ENCODE assay signal across 17 cellular contexts in the genomic region with DNA sequence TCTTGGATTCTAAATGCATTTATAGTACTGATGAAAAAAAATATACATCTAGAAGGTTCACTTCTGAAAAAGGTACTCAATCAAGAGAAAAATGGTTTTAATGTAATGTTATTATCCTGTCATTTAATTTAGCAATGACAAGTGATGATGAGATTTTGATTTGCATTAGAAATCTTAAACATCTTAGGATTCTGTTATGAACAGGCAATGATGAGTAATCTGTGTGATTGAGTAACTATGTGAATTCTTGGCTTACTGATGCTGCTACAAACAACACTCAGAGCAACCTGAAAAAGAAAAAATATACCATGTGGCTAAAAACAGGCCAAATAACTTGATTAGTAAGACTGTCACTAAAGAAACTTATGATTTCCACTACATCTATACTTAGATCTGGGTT. TPM values are rescaled to one million over a fixed set of nuclear protein-coding genes. Genes with fewer than 3 reads are reported as not detected.
DNase-seq lines count a peak whose midpoint lies in the region; ATAC-seq and TF ChIP-seq lines count a peak whose summit lies in the region.
"Had no signal": no experiment of that assay in that cellular context is flagged by ENCODE, and none has a peak within 500 bp of the region (broad histone marks: within the 10 kb centered on the region; RNA-seq: fewer than 3 reads in every experiment).

No MANE protein-coding gene starts in this region.

- peak overlapping the region; percentile 90 for H3K27ac Mint-ChIP-seq in activated T-cell treated with anti-CD3 and anti-CD28 coated beads, Interleukin-2, amount 50 U/mL, for 72 hours
- H3K27ac Mint-ChIP-seq: T-cell had no signal

- TF ChIP-seq CTCF in epithelial cell of esophagus (IDR thresholded peaks at IDR 0.05; ENCODE audit: insufficient read depth, low read depth, low read length, missing control alignments) (no peak), tibial artery (IDR thresholded peaks at IDR 0.05) (no peak)

- H3K27me3 ChIP-seq in skeletal muscle satellite cell (ENCODE audit: control insufficient read depth, insufficient read depth, low read length), result no peaks in the 10 kb centered on the region
- no peaks in the 10 kb centered on the region for H3K27me3 ChIP-seq in tibial artery
- H3K27me3 ChIP-seq: uterus had no signal

- DNase-seq in activated T-cell treated with anti-CD3 and anti-CD28 coated beads, Interleukin-2, amount 50 U/mL, for 72 hours, result no peak
- no peak for DNase-seq in activated T-cell treated with anti-CD3 and anti-CD28 coated beads, Interleukin-2, amount 50 U/mL, for 1 hour
- DNase-seq in NCI-H460 (ENCODE audit: extremely low read depth, low read depth) (peak; percentile 41), epithelial cell of esophagus (ENCODE audit: low read depth) (peak; percentile 89), NCI-H2171 (lab: John Stamatoyannopoulos, UW) (no peak), tibial artery (no peak)
- DNase-seq: activated CD8-positive, alpha-beta memory T cell treated with anti-CD3 and anti-CD28 coated beads for 24 hours; amygdala; islet precursor cell; NCI-H146; NK-92 treated with Interleukin-12 subunit alpha and Interleukin-12 subunit beta, amount 100 ng/mL, for 24 hours; T-cell; uterus had no signal

- no peak overlapping the region for H3K4me2 ChIP-seq in skeletal muscle satellite cell (ENCODE audit: low read length)
- H3K4me2 ChIP-seq: smooth muscle cell had no signal

- intact Hi-C loops in tibial artery (cut with DNase I; ENCODE audit: low total_unique reads), result no loop called here

- no peaks in the 10 kb centered on the region for H3K27me3 Mint-ChIP-seq in activated T-cell treated with anti-CD3 and anti-CD28 coated beads, Interleukin-2, amount 50 U/mL, for 72 hours (ENCODE audit: low read depth)
- H3K27me3 Mint-ChIP-seq: T-cell had no signal

- H3K9me3 ChIP-seq in skeletal muscle satellite cell (replicated peaks; ENCODE audit: low read length), result peaks cover 6% of the 10 kb centered on the region
- no peaks in the 10 kb centered on the region for H3K9me3 ChIP-seq in tibial artery
- H3K9me3 ChIP-seq: uterus had no signal

- H3K4me1 ChIP-seq in skeletal muscle satellite cell (ENCODE audit: control insufficient read depth, insufficient read depth, low read length) (peaks cover 29% of the 10 kb centered on the region), tibial artery (peaks cover 0 to 12% (median 0%) of the 10 kb centered on the region in 4 donors)
- H3K4me1 ChIP-seq: uterus had no signal

- peak overlapping the region; percentile 14 for H3K9ac ChIP-seq in skeletal muscle satellite cell (ENCODE audit: low read depth, low read length)

- peaks cover 10 to 14% of the 10 kb centered on the region in 2 donors for H3K36me3 Mint-ChIP-seq in activated T-cell treated with anti-CD3 and anti-CD28 coated beads, Interleukin-2, amount 50 U/mL, for 72 hours (ENCODE audit: insufficient read depth in 2 of 2)

- H3K36me3 ChIP-seq in skeletal muscle satellite cell (ENCODE audit: insufficient read depth, low read length), result no peaks in the 10 kb centered on the region
- no peaks in the 10 kb centered on the region for H3K36me3 ChIP-seq in tibial artery
- H3K36me3 ChIP-seq: uterus had no signal

- no peak overlapping the region for H3K27ac ChIP-seq in tibial artery
- H3K27ac ChIP-seq: C4-2B, uterus had no signal

- peaks cover 2 to 6% of the 10 kb centered on the region in 2 donors for H3K9me3 Mint-ChIP-seq in activated T-cell treated with anti-CD3 and anti-CD28 coated beads, Interleukin-2, amount 50 U/mL, for 72 hours

- H3K4me3 Mint-ChIP-seq in activated T-cell treated with anti-CD3 and anti-CD28 coated beads, Interleukin-2, amount 50 U/mL, for 72 hours, result peak overlapping the region in 1 of 2 donors; percentile 34
- H3K4me3 Mint-ChIP-seq: T-cell had no signal

- H3K4me3 ChIP-seq in epithelial cell of esophagus (ENCODE audit: low read length), result no peak overlapping the region
- H3K4me3 ChIP-seq in skeletal muscle satellite cell (ENCODE audit: low read length), result no peak overlapping the region
- H3K4me3 ChIP-seq in tibial artery, result no peak overlapping the region
- H3K4me3 ChIP-seq: smooth muscle cell, uterus had no signal

- peaks cover 55% of the 10 kb centered on the region for H3K4me1 Mint-ChIP-seq in activated T-cell treated with anti-CD3 and anti-CD28 coated beads, Interleukin-2, amount 50 U/mL, for 72 hours (ENCODE audit: low read depth)

- peak; percentile 79 to 84 for ATAC-seq in activated T-cell treated with anti-CD3 and anti-CD28 coated beads, Interleukin-2, amount 50 U/mL, for 72 hours (replicated peaks in 1 of 2)
- no peak for ATAC-seq in HG02571 (IDR thresholded peaks at IDR 0.05; ENCODE audit: unreplicated experiment)
- ATAC-seq: T-cell had no signal

RNA-seq across cellular contexts. Expression of a gene that starts 30.1 kb away (rescaled TPM):
- total RNA-seq in activated T-cell treated with anti-CD3 and anti-CD28 coated beads, Interleukin-2, amount 50 U/mL, for 72 hours, result 10 to 100 TPM in 1 of 2 donors, 1 to 10 TPM in 1; 5.8 to 11.5 TPM
- 3.0 and 3.8 TPM in 2 replicates for total RNA-seq in NCI-H460 (2014; rRNA removed; shearing (Covaris generic))
- polyA plus RNA-seq in NCI-H460 (2014; cell fraction: nucleus; rRNA removed), result 1.6 and 5.3 TPM in 2 replicates
- total RNA-seq in skeletal muscle satellite cell (2012; rRNA removed), result 0.76 and 2.0 TPM in 2 replicates

RNA-seq across cellular contexts. Expression of a gene that starts 30.4 kb away (rescaled TPM):
- total RNA-seq in activated T-cell treated with anti-CD3 and anti-CD28 coated beads, Interleukin-2, amount 50 U/mL, for 72 hours, result 10 to 100 TPM; 96.6 to 97.2 TPM
- 58.8 and 61.1 TPM in 2 replicates for total RNA-seq in NCI-H460 (2014; rRNA removed; shearing (Covaris generic))
- 12.1 and 12.9 TPM in 2 replicates for polyA plus RNA-seq in NCI-H460 (2014; cell fraction: nucleus; rRNA removed)
- 23.2 and 23.6 TPM in 2 replicates for total RNA-seq in skeletal muscle satellite cell (2012; rRNA removed)

Comparison
In these comparisons a context has a peak if more than half of its experiments do, and no peak if none do; other contexts are left out.
1. DNase-seq: peak in NCI-H460 (single experiment) and epithelial cell of esophagus (single experiment); none in activated T-cell treated with anti-CD3 and anti-CD28 coated beads, Interleukin-2, amount 50 U/mL, for 72 hours (0 of 2), activated T-cell treated with anti-CD3 and anti-CD28 coated beads, Interleukin-2, amount 50 U/mL, for 1 hour (single experiment), NCI-H2171 (single experiment) and tibial artery (0 of 2).